ENCODE assay signal across 17 cellular contexts in genomic region chr5:96716007-96716406, GRCh38. TPM values are rescaled to one million over a fixed set of nuclear protein-coding genes. Genes with fewer than 3 reads are reported as not detected.
DNase-seq lines count a peak whose midpoint lies in the region; ATAC-seq, FAIRE-seq and TF ChIP-seq lines count a peak whose summit lies in the region.
"Had no signal": no experiment of that assay in that cellular context is flagged by ENCODE, and none has a peak within 500 bp of the region (broad histone marks: within the 10 kb centered on the region; RNA-seq: fewer than 3 reads in every experiment).

No MANE protein-coding gene starts in this region.

- H3K27ac ChIP-seq in right atrium auricular region (peak overlapping the region; percentile 97 to 98), neutrophil (peak overlapping the region; percentile 59)

- peak; percentile 18 for FAIRE-seq in colon (lab: Jason Lieb, UNC)
- FAIRE-seq: endometrium had no signal

- H3K9me3 ChIP-seq in right atrium auricular region (no peaks in the 10 kb centered on the region), neutrophil (no peaks in the 10 kb centered on the region)

- no peak for ATAC-seq in HG03175 (IDR thresholded peaks at IDR 0.05; ENCODE audit: unreplicated experiment)
- ATAC-seq: left lobe of liver, Panc1 had no signal

- intact Hi-C loops in cardiac septum (cut with DNase I): no loop called here

- peaks cover 32% of the 10 kb centered on the region for H3K4me1 Mint-ChIP-seq in activated CD4-positive, alpha-beta T cell treated with anti-CD3 and anti-CD28 coated beads, Interleukin-2, amount 10 ng/mL, durations not matched to agents 7 days and 5 days

- H3K9me3 Mint-ChIP-seq in activated CD4-positive, alpha-beta T cell treated with anti-CD3 and anti-CD28 coated beads, Interleukin-2, amount 10 ng/mL, durations not matched to agents 7 days and 5 days: no peaks in the 10 kb centered on the region
- H3K9me3 Mint-ChIP-seq: activated CD4-positive, alpha-beta memory T cell treated with anti-CD3 and anti-CD28 coated beads for 36 hours; activated naive CD4-positive, alpha-beta T cell treated with anti-CD3 and anti-CD28 coated beads for 36 hours had no signal

- no peak overlapping the region for H3K27ac Mint-ChIP-seq in activated CD4-positive, alpha-beta T cell treated with anti-CD3 and anti-CD28 coated beads, Interleukin-2, amount 10 ng/mL, durations not matched to agents 7 days and 5 days
- H3K27ac Mint-ChIP-seq: activated CD4-positive, alpha-beta memory T cell treated with anti-CD3 and anti-CD28 coated beads for 36 hours; activated naive CD4-positive, alpha-beta T cell treated with anti-CD3 and anti-CD28 coated beads for 36 hours had no signal

- no peak overlapping the region for H3K4me3 Mint-ChIP-seq in activated CD4-positive, alpha-beta T cell treated with anti-CD3 and anti-CD28 coated beads, Interleukin-2, amount 10 ng/mL, durations not matched to agents 7 days and 5 days
- H3K4me3 Mint-ChIP-seq: activated CD4-positive, alpha-beta memory T cell treated with anti-CD3 and anti-CD28 coated beads for 36 hours; activated naive CD4-positive, alpha-beta T cell treated with anti-CD3 and anti-CD28 coated beads for 36 hours had no signal

- H3K4me1 ChIP-seq in right atrium auricular region (peaks cover 0 to 98% of the 10 kb centered on the region in 2 donors), neutrophil (ENCODE audit: control insufficient read depth in 1 of 2, insufficient read depth in 1 of 2, low read depth in 1 of 2, low read length in 1 of 2) (peaks cover 12 to 16% of the 10 kb centered on the region in 2 experiments)

- H3K4me3 ChIP-seq in right atrium auricular region: no peak overlapping the region
- no peak overlapping the region for H3K4me3 ChIP-seq in neutrophil (ENCODE audit: low read depth in 1 of 2, low read length in 1 of 2)

- H3K27me3 Mint-ChIP-seq in activated CD4-positive, alpha-beta T cell treated with anti-CD3 and anti-CD28 coated beads, Interleukin-2, amount 10 ng/mL, durations not matched to agents 7 days and 5 days: no peaks in the 10 kb centered on the region
- H3K27me3 Mint-ChIP-seq: activated CD4-positive, alpha-beta memory T cell treated with anti-CD3 and anti-CD28 coated beads for 36 hours had no signal

- no peaks in the 10 kb centered on the region for H3K27me3 ChIP-seq in right atrium auricular region
- H3K27me3 ChIP-seq in neutrophil: no peaks in the 10 kb centered on the region

- H3K36me3 ChIP-seq in right atrium auricular region (no peaks in the 10 kb centered on the region), neutrophil (peaks cover 6% of the 10 kb centered on the region)

- POLR2A ChIA-PET in HEK293T (lab: Yijun Ruan, JAX): no interaction called here
- POLR2A ChIA-PET in activated CD4-positive, alpha-beta T cell treated with anti-CD3 and anti-CD28 coated beads, Interleukin-2, amount 10 ng/mL, durations not matched to agents 7 days and 5 days (lab: Charles Lee): no interaction called here

- H3K36me3 Mint-ChIP-seq in activated CD4-positive, alpha-beta T cell treated with anti-CD3 and anti-CD28 coated beads, Interleukin-2, amount 10 ng/mL, durations not matched to agents 7 days and 5 days (ENCODE audit: low read depth): peaks cover 16% of the 10 kb centered on the region

- DNase-seq in right atrium auricular region (ENCODE audit: low spot score) (no peak), cardiac septum (ENCODE audit: low spot score) (no peak), HEK293T (ENCODE audit: extremely low spot score) (no peak), SIG-M5 treated with dmso at 0.1 percent for 504 hours (lab: John Stamatoyannopoulos, UW; ENCODE audit: unreplicated experiment) (no peak)
- DNase-seq in activated CD4-positive, alpha-beta T cell treated with anti-CD3 and anti-CD28 coated beads, Interleukin-2, amount 10 ng/mL, durations not matched to agents 7 days and 5 days: no peak
- DNase-seq: activated CD4-positive, alpha-beta memory T cell treated with anti-CD3 and anti-CD28 coated beads for 36 hours; activated naive CD4-positive, alpha-beta T cell treated with anti-CD3 and anti-CD28 coated beads for 36 hours; AML-193; glutamatergic neuron; KBM-7; NCI-H510A treated with DMSO at 0.1 percent for 48 hours had no signal

- CTCF ChIA-PET in HEK293T (lab: Yijun Ruan, JAX): interaction anchor here (1.1 kb wide), 1 partner anchor 10 kb away, joined by 4 read pairs; no protein-coding TSS in a partner anchor
- CTCF ChIA-PET in activated CD4-positive, alpha-beta T cell treated with anti-CD3 and anti-CD28 coated beads, Interleukin-2, amount 10 ng/mL, durations not matched to agents 7 days and 5 days (lab: Charles Lee): no interaction called here

- TF ChIP-seq CTCF in right atrium auricular region (IDR thresholded peaks at IDR 0.05): no peak
- no peak for TF ChIP-seq CTCF in neutrophil (IDR thresholded peaks at IDR 0.05)

TF ChIP-seq in HEK293T, 16 proteins besides CTCF, POLR2A, EP300 and RAD21:
- TF ChIP-seq FOXK2 (IDR thresholded peaks at IDR 0.05): no peak
- TF ChIP-seq SUZ12 (IDR thresholded peaks at IDR 0.05): no peak
- TF ChIP-seq L3MBTL2 (conservative IDR thresholded peaks at IDR 0.05): no peak
- TF ChIP-seq LEF1 (IDR thresholded peaks at IDR 0.05; ENCODE audit: borderline replicate concordance): no peak
- TF ChIP-seq NFRKB (IDR thresholded peaks at IDR 0.05): no peak
- no peak for TF ChIP-seq ZNF384 (IDR thresholded peaks at IDR 0.05)
- no peak for TF ChIP-seq FOXA1 (IDR thresholded peaks at IDR 0.05)
- no peak for TF ChIP-seq SP1 (IDR thresholded peaks at IDR 0.05)
- TF ChIP-seq TARDBP (IDR thresholded peaks at IDR 0.05): no peak
- TF ChIP-seq ELF4 (IDR thresholded peaks at IDR 0.05): no peak
- no peak for TF ChIP-seq CTBP1 (IDR thresholded peaks at IDR 0.05; ENCODE audit: borderline replicate concordance)
- no peak for TF ChIP-seq HDGF (IDR thresholded peaks at IDR 0.05; ENCODE audit: borderline replicate concordance)
- TF ChIP-seq FOXM1 (IDR thresholded peaks at IDR 0.05; ENCODE audit: borderline replicate concordance): no peak
- no peak for TF ChIP-seq BHLHE40 (IDR thresholded peaks at IDR 0.05; ENCODE audit: borderline replicate concordance)
- no peak for TF ChIP-seq ARNT (IDR thresholded peaks at IDR 0.05)
- TF ChIP-seq, protein P1, sequence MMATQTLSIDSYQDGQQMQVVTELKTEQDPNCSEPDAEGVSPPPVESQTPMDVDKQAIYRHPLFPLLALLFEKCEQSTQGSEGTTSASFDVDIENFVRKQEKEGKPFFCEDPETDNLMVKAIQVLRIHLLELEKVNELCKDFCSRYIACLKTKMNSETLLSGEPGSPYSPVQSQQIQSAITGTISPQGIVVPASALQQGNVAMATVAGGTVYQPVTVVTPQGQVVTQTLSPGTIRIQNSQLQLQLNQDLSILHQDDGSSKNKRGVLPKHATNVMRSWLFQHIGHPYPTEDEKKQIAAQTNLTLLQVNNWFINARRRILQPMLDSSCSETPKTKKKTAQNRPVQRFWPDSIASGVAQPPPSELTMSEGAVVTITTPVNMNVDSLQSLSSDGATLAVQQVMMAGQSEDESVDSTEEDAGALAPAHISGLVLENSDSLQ (IDR thresholded peaks at IDR 0.05): no peak

RNA-seq across cellular contexts. Expression of gene CAST, which starts 53.8 kb away (rescaled TPM):
- total RNA-seq in right atrium auricular region (100 to 1,000 TPM; 439 to 631 TPM), cardiac septum (449 TPM)
- total RNA-seq in activated CD4-positive, alpha-beta T cell treated with anti-CD3 and anti-CD28 coated beads, Interleukin-2, amount 10 ng/mL, durations not matched to agents 7 days and 5 days: 100 to 1,000 TPM; 178 to 218 TPM
